ENCODE assay signal across 1 cellular context in the genomic region with DNA sequence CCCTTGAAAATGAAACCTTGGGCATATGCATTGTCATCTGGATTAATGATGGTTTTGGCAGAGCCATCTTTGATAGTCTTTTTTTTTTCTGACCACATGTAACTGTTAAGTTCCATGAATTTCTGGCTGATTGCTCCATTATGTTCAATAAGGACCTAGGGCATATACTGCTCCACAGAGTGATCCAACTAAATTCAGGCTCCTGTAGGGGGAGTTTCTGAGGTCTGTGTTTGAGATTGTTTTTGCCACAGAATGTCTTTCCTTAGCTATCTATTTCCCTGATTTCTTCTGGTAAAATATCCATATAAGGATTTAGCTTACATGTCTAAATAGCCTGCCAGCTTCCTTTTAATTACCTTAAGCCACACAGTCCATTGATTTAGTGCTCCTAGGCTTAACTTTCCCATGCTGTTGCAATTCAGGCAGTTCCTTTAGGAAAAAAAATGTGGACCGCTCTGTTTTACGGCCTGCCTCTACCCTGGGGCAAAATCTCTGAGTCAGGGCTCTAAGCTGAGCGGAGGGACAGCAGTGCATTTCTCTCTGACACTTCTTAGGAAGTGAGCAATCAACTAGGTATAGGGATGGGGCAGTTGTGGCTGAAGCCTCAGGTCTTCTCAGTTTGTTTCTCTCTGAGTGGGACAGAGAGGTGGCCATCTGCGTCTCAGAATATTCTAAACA.
TF ChIP-seq lines count a peak whose summit lies in the region.

No MANE protein-coding gene starts in this region.

TF ChIP-seq in GM12878, 131 proteins besides CTCF, POLR2A, EP300 and RAD21 (continued from another document):
- TF ChIP-seq ATF2 (IDR thresholded peaks at IDR 0.05; ENCODE audit: low read length) (no peak), STAT3 (IDR thresholded peaks at IDR 0.05; ENCODE audit: low read depth, low read length) (no peak), USF2 (IDR thresholded peaks at IDR 0.05; ENCODE audit: borderline replicate concordance, low read depth, low read length) (no peak), POLR2AphosphoS2 (IDR thresholded peaks at IDR 0.05; ENCODE audit: low read depth, low read length) (no peak), NKRF (conservative IDR thresholded peaks at IDR 0.05) (no peak), TCF7 (IDR thresholded peaks at IDR 0.05; ENCODE audit: borderline replicate concordance) (no peak), SP1 (IDR thresholded peaks at IDR 0.05; ENCODE audit: low read depth, low read length) (no peak)
- TF ChIP-seq, protein P1, sequence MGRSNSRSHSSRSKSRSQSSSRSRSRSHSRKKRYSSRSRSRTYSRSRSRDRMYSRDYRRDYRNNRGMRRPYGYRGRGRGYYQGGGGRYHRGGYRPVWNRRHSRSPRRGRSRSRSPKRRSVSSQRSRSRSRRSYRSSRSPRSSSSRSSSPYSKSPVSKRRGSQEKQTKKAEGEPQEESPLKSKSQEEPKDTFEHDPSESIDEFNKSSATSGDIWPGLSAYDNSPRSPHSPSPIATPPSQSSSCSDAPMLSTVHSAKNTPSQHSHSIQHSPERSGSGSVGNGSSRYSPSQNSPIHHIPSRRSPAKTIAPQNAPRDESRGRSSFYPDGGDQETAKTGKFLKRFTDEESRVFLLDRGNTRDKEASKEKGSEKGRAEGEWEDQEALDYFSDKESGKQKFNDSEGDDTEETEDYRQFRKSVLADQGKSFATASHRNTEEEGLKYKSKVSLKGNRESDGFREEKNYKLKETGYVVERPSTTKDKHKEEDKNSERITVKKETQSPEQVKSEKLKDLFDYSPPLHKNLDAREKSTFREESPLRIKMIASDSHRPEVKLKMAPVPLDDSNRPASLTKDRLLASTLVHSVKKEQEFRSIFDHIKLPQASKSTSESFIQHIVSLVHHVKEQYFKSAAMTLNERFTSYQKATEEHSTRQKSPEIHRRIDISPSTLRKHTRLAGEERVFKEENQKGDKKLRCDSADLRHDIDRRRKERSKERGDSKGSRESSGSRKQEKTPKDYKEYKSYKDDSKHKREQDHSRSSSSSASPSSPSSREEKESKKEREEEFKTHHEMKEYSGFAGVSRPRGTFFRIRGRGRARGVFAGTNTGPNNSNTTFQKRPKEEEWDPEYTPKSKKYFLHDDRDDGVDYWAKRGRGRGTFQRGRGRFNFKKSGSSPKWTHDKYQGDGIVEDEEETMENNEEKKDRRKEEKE (IDR thresholded peaks at IDR 0.05): no peak
- TF ChIP-seq, protein P2, sequence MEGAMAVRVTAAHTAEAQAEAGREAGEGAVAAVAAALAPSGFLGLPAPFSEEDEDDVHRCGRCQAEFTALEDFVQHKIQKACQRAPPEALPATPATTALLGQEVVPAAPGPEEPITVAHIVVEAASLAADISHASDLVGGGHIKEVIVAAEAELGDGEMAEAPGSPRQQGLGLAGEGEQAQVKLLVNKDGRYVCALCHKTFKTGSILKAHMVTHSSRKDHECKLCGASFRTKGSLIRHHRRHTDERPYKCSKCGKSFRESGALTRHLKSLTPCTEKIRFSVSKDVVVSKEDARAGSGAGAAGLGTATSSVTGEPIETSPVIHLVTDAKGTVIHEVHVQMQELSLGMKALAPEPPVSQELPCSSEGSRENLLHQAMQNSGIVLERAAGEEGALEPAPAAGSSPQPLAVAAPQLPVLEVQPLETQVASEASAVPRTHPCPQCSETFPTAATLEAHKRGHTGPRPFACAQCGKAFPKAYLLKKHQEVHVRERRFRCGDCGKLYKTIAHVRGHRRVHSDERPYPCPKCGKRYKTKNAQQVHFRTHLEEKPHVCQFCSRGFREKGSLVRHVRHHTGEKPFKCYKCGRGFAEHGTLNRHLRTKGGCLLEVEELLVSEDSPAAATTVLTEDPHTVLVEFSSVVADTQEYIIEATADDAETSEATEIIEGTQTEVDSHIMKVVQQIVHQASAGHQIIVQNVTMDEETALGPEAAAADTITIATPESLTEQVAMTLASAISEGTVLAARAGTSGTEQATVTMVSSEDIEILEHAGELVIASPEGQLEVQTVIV (IDR thresholded peaks at IDR 0.05; ENCODE audit: borderline replicate concordance, partially characterized antibody): no peak
